ENCODE assay signal across 1 cellular context in the genomic region with DNA sequence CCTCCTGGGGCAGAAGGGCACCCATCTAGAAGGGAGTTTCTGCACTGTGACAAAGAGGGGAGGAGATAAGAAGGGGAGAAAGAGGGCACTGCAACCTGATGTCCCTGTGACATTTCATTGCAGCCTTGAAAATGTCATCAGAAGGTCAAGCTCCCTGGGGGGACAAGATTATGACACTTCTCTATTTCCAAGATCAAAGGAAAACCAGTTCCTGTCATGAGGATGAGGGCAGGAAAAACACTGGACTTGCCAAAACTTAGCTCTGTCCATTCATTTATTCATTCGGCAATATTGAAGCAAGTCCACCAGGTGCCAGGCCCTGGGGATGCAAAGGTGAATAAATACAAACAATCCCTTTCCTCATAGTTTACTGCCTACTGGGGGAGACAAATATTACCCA.
A peak's percentile ranks its signal among the peaks of the same experiment; 100 is the strongest.
TF ChIP-seq lines count a peak whose summit lies in the region.

No MANE protein-coding gene starts in this region.

TF ChIP-seq in HepG2, 621 proteins besides CTCF, POLR2A, EP300 and RAD21 (continued from another document):
- TF ChIP-seq, protein P1, sequence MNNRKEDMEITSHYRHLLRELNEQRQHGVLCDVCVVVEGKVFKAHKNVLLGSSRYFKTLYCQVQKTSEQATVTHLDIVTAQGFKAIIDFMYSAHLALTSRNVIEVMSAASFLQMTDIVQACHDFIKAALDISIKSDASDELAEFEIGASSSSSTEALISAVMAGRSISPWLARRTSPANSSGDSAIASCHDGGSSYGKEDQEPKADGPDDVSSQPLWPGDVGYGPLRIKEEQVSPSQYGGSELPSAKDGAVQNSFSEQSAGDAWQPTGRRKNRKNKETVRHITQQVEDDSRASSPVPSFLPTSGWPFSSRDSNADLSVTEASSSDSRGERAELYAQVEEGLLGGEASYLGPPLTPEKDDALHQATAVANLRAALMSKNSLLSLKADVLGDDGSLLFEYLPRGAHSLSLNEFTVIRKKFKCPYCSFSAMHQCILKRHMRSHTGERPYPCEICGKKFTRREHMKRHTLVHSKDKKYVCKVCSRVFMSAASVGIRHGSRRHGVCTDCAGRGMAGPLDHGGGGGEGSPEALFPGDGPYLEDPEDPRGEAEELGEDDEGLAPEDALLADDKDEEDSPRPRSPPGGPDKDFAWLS (CRISPR knock-in tag; IDR thresholded peaks at IDR 0.05; ENCODE audit: borderline replicate concordance): no peak
- TF ChIP-seq, protein P2, sequence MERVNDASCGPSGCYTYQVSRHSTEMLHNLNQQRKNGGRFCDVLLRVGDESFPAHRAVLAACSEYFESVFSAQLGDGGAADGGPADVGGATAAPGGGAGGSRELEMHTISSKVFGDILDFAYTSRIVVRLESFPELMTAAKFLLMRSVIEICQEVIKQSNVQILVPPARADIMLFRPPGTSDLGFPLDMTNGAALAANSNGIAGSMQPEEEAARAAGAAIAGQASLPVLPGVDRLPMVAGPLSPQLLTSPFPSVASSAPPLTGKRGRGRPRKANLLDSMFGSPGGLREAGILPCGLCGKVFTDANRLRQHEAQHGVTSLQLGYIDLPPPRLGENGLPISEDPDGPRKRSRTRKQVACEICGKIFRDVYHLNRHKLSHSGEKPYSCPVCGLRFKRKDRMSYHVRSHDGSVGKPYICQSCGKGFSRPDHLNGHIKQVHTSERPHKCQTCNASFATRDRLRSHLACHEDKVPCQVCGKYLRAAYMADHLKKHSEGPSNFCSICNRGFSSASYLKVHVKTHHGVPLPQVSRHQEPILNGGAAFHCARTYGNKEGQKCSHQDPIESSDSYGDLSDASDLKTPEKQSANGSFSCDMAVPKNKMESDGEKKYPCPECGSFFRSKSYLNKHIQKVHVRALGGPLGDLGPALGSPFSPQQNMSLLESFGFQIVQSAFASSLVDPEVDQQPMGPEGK (CRISPR knock-in tag; IDR thresholded peaks at IDR 0.05): peak; percentile 84
- TF ChIP-seq ZNF672 (CRISPR knock-in tag; IDR thresholded peaks at IDR 0.05) (no peak), TCF7 (IDR thresholded peaks at IDR 0.05; ENCODE audit: low read depth) (peak; percentile 63)
